ENCODE assay signal across 11 cellular contexts in genomic region chrX:118423558-118423957, GRCh38.
A peak's percentile ranks its signal among the peaks of the same experiment; 100 is the strongest.
DNase-seq lines count a peak whose midpoint lies in the region; ATAC-seq lines count a peak whose summit lies in the region.
"Had no signal": no experiment of that assay in that cellular context is flagged by ENCODE, and none has a peak within 500 bp of the region (broad histone marks: within the 10 kb centered on the region; RNA-seq: fewer than 3 reads in every experiment).

No MANE protein-coding gene starts in this region.

- peaks cover 16% of the 10 kb centered on the region for H3K4me1 Mint-ChIP-seq in activated CD8-positive, alpha-beta T cell treated with anti-CD3 and anti-CD28 coated beads, Interleukin-2, amount 10 ng/mL, durations not matched to agents 7 days and 5 days (ENCODE audit: low read depth)

- no peaks in the 10 kb centered on the region for H3K27me3 Mint-ChIP-seq in activated CD8-positive, alpha-beta T cell treated with anti-CD3 and anti-CD28 coated beads, Interleukin-2, amount 10 ng/mL, durations not matched to agents 7 days and 5 days (ENCODE audit: low read depth)

- no peaks in the 10 kb centered on the region for H3K9me3 Mint-ChIP-seq in activated CD8-positive, alpha-beta T cell treated with anti-CD3 and anti-CD28 coated beads, Interleukin-2, amount 10 ng/mL, durations not matched to agents 7 days and 5 days (ENCODE audit: insufficient read depth)

- H3K4me3 Mint-ChIP-seq in activated CD8-positive, alpha-beta T cell treated with anti-CD3 and anti-CD28 coated beads, Interleukin-2, amount 10 ng/mL, durations not matched to agents 7 days and 5 days, result no peak overlapping the region

- peak; percentile 89 for ATAC-seq in GM19467 (IDR thresholded peaks at IDR 0.05; ENCODE audit: unreplicated experiment)
- ATAC-seq in HG03045 (IDR thresholded peaks at IDR 0.05; ENCODE audit: unreplicated experiment), result peak; percentile 96
- peak; percentile 55 for ATAC-seq in activated CD8-positive, alpha-beta T cell treated with anti-CD3 and anti-CD28 coated beads, Interleukin-2, amount 10 ng/mL, durations not matched to agents 7 days and 5 days
- ATAC-seq: right cardiac atrium had no signal

- no peak overlapping the region for H3K27ac Mint-ChIP-seq in activated CD8-positive, alpha-beta T cell treated with anti-CD3 and anti-CD28 coated beads, Interleukin-2, amount 10 ng/mL, durations not matched to agents 7 days and 5 days

- peak; percentile 20 for DNase-seq in activated CD4-positive, alpha-beta T cell treated with anti-CD3 and anti-CD28 coated beads for 48 hours
- DNase-seq in activated CD4-positive, alpha-beta T cell treated with anti-CD3 and anti-CD28 coated beads, Interleukin-2, amount 50 U/mL, for 1 hour, result no peak
- DNase-seq in activated CD8-positive, alpha-beta T cell treated with anti-CD3 and anti-CD28 coated beads, Interleukin-2, amount 10 ng/mL, durations not matched to agents 7 days and 5 days, result no peak
- DNase-seq in SIG-M5 treated with dmso at 0.1 percent for 504 hours (lab: John Stamatoyannopoulos, UW; ENCODE audit: unreplicated experiment), result no peak
- no peak for DNase-seq in midbrain (lab: John Stamatoyannopoulos, UW)
- DNase-seq in kidney glomerular epithelial cell (lab: John Stamatoyannopoulos, UW), result no peak
- DNase-seq: mammary epithelial cell, NCI-H187 treated with DMSO at 0.1 percent for 48 hours, right cardiac atrium had no signal

- POLR2A ChIA-PET in activated CD8-positive, alpha-beta T cell treated with anti-CD3 and anti-CD28 coated beads, Interleukin-2, amount 10 ng/mL, durations not matched to agents 7 days and 5 days (lab: Charles Lee), result no interaction called here

- peaks cover 27% of the 10 kb centered on the region for H3K36me3 Mint-ChIP-seq in activated CD8-positive, alpha-beta T cell treated with anti-CD3 and anti-CD28 coated beads, Interleukin-2, amount 10 ng/mL, durations not matched to agents 7 days and 5 days (ENCODE audit: low read depth)

- CTCF ChIA-PET in activated CD8-positive, alpha-beta T cell treated with anti-CD3 and anti-CD28 coated beads, Interleukin-2, amount 10 ng/mL, durations not matched to agents 7 days and 5 days (lab: Charles Lee), result no interaction called here
